16 cellular contexts compared by ENCODE assay signal in genomic region chr3:187767266-187768032, GRCh38. TPM values are rescaled to one million over a fixed set of nuclear protein-coding genes. Genes with fewer than 3 reads are reported as not detected.
DNase-seq lines count a peak whose midpoint lies in the region; ATAC-seq and TF ChIP-seq lines count a peak whose summit lies in the region.
"Had no signal": no experiment of that assay in that cellular context is flagged by ENCODE, and none has a peak within 500 bp of the region (broad histone marks: within the 10 kb centered on the region; RNA-seq: fewer than 3 reads in every experiment).

No MANE protein-coding gene starts in this region.

- H3K4me3 ChIP-seq in ACC112 (ENCODE audit: low read depth, low read length) (0 out of 2 replicates have a peak overlapping the region, but pooled peaks have one; percentile 18), adipocyte (ENCODE audit: low read length) (no peak overlapping the region), fibroblast of the aortic adventitia (ENCODE audit: low read depth, low read length) (no peak overlapping the region), Karpas-422 (ENCODE audit: low read length) (no peak overlapping the region)
- H3K4me3 ChIP-seq: suprapubic skin had no signal

- H3K79me2 ChIP-seq in ACC112 (ENCODE audit: control insufficient read depth, insufficient read depth, low read length, unreplicated experiment) (no peaks in the 10 kb centered on the region), Karpas-422 (ENCODE audit: low read length) (no peaks in the 10 kb centered on the region)

- TF ChIP-seq CTCF in HFFc6 (IDR thresholded peaks at IDR 0.05) (no peak), fibroblast of the aortic adventitia (IDR thresholded peaks at IDR 0.05; ENCODE audit: insufficient read depth, low read length) (no peak)

- peak; percentile 93 for DNase-seq in HFFc6
- peak; percentile 45 for DNase-seq in adipocyte (ENCODE audit: low read depth)
- DNase-seq in fibroblast of the aortic adventitia (ENCODE audit: low read depth), result peak; percentile 86
- DNase-seq in DMS79 (lab: John Stamatoyannopoulos, UW), result no peak
- no peak for DNase-seq in germinal center (ENCODE audit: low spot score)
- DNase-seq in Karpas-422, result no peak
- DNase-seq: ACHN; activated naive CD4-positive, alpha-beta T cell treated with anti-CD3 and anti-CD28 coated beads for 36 hours; H7; NCI-H748 treated with DMSO at 0.1 percent for 48 hours; T-helper 1 cell had no signal

- H3K9me3 Mint-ChIP-seq in HFFc6, result no peaks in the 10 kb centered on the region
- H3K9me3 Mint-ChIP-seq: activated naive CD4-positive, alpha-beta T cell treated with anti-CD3 and anti-CD28 coated beads for 36 hours had no signal

- no peak for ATAC-seq in GM21576 (IDR thresholded peaks at IDR 0.05; ENCODE audit: unreplicated experiment)
- ATAC-seq: left lobe of liver, Panc1 had no signal

- H3K4me1 Mint-ChIP-seq in HFFc6 (ENCODE audit: low read depth), result peaks cover 49% of the 10 kb centered on the region

- no peak overlapping the region for H2AFZ ChIP-seq in ACC112 (ENCODE audit: low read length, unreplicated experiment)
- no peak overlapping the region for H2AFZ ChIP-seq in Karpas-422 (ENCODE audit: low read length)

- no peaks in the 10 kb centered on the region for H4K20me1 ChIP-seq in Karpas-422 (ENCODE audit: insufficient read depth, low read depth, low read length)

- H3K9ac ChIP-seq in adipocyte (ENCODE audit: low read length) (no peak overlapping the region), Karpas-422 (ENCODE audit: low read length) (no peak overlapping the region)

- no peaks in the 10 kb centered on the region for H3K27me3 ChIP-seq in ACC112 (ENCODE audit: insufficient read depth, low read length)
- H3K27me3 ChIP-seq in adipocyte (replicated peaks; ENCODE audit: control insufficient read depth, insufficient read depth, low read length), result no peaks in the 10 kb centered on the region
- no peaks in the 10 kb centered on the region for H3K27me3 ChIP-seq in Karpas-422 (ENCODE audit: low read length)
- H3K27me3 ChIP-seq: suprapubic skin had no signal

- H3K4me2 ChIP-seq in Karpas-422 (ENCODE audit: low read depth, low read length, poor library complexity, severe bottlenecking), result no peak overlapping the region

- H3K27ac Mint-ChIP-seq in HFFc6, result peak overlapping the region; percentile 78
- H3K27ac Mint-ChIP-seq: activated naive CD4-positive, alpha-beta T cell treated with anti-CD3 and anti-CD28 coated beads for 36 hours had no signal

- H3K36me3 ChIP-seq in ACC112 (ENCODE audit: insufficient read depth, low read length) (no peaks in the 10 kb centered on the region), adipocyte (ENCODE audit: control insufficient read depth, insufficient read depth, low read length, severe bottlenecking) (no peaks in the 10 kb centered on the region), Karpas-422 (ENCODE audit: insufficient read depth, low read length) (no peaks in the 10 kb centered on the region)
- H3K36me3 ChIP-seq: suprapubic skin had no signal

- H3K4me3 Mint-ChIP-seq in HFFc6, result peak overlapping the region; percentile 18
- H3K4me3 Mint-ChIP-seq: activated naive CD4-positive, alpha-beta T cell treated with anti-CD3 and anti-CD28 coated beads for 36 hours had no signal

- no peaks in the 10 kb centered on the region for H3K27me3 Mint-ChIP-seq in HFFc6 (ENCODE audit: insufficient read depth)

- H3K27ac ChIP-seq in ACC112 (ENCODE audit: low read depth, low read length) (peak overlapping the region; percentile 36), Karpas-422 (ENCODE audit: low read length) (no peak overlapping the region)
- H3K27ac ChIP-seq: suprapubic skin had no signal

- H3K4me1 ChIP-seq in ACC112 (ENCODE audit: control insufficient read depth, insufficient read depth, low read length, unreplicated experiment), result peaks cover 14% of the 10 kb centered on the region
- peaks cover 28% of the 10 kb centered on the region for H3K4me1 ChIP-seq in adipocyte (ENCODE audit: control insufficient read depth, insufficient read depth, low read length)
- peaks cover 12% of the 10 kb centered on the region for H3K4me1 ChIP-seq in Karpas-422 (ENCODE audit: low read length)

- H3K9me3 ChIP-seq in adipocyte (ENCODE audit: control insufficient read depth, low read length) (no peaks in the 10 kb centered on the region), Karpas-422 (ENCODE audit: low read length) (no peaks in the 10 kb centered on the region)
- H3K9me3 ChIP-seq: suprapubic skin had no signal

- H3K36me3 Mint-ChIP-seq in HFFc6 (ENCODE audit: low read depth), result no peaks in the 10 kb centered on the region; the same call in 1 of the 2 replicates

- H3K9me2 ChIP-seq in Karpas-422 (replicated peaks; ENCODE audit: insufficient read depth, low read length), result no peaks in the 10 kb centered on the region

RNA-seq across cellular contexts. Expression of gene BCL6, which starts 22.2 kb away (rescaled TPM):
- total RNA-seq in HFFc6 (2021; fragmentation: NEBNext Ultra II Directional; extraction: Animal tissue kit (Norgen Biotek cat#: 25700)), result 10 to 100 TPM; 28.0 to 36.5 (median 31.1) TPM
- 24.8 and 90.1 TPM in 2 replicates for total RNA-seq in fibroblast of the aortic adventitia (ENCODE audit: low replicate concordance)
- 488 and 569 TPM in 2 replicates for total RNA-seq in Karpas-422 (2014; rRNA removed; shearing (Covaris generic); ENCODE audit: low replicate concordance)

Comparison
In these comparisons a context has a peak if more than half of its experiments do, and no peak if none do; other contexts are left out.
1. DNase-seq: peak in HFFc6 (single experiment), adipocyte (single experiment) and fibroblast of the aortic adventitia (single experiment); none in DMS79 (single experiment), germinal center (single experiment) and Karpas-422 (single experiment).